In the genomic region with DNA sequence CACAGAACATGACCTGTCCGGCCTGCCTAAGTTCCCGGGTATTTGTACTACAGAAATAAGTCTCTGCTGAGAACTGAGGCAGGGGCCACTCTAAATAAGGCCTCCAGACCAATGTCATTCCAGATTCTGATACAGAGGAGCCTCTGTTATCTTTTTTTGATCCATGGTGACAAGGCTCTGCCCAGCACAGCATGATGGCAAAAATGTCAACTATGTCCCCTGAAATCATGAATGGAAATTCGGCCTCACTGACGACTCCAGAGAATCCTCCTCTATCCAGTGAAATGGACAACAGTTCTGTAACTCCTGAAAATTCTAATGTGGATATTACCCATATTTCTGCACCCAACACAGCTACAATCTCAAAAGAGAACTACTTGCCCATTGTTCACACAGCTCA, we compare ENCODE assay signal across 7 cellular contexts.
"Had no signal": no experiment of that assay in that cellular context is flagged by ENCODE, and none has a peak within 500 bp of the region (broad histone marks: within the 10 kb centered on the region; RNA-seq: fewer than 3 reads in every experiment).

No MANE protein-coding gene starts in this region.

- H2AFZ ChIP-seq: GM23248 had no signal

- H3K9ac ChIP-seq: GM23248, KMS-11 had no signal

- H3K4me1 Mint-ChIP-seq: H9, IgD-negative memory B cell had no signal

- H3K27ac ChIP-seq: GM23248, KMS-11 had no signal

- H3K4me3 Mint-ChIP-seq: H9, IgD-negative memory B cell had no signal

- H3K4me3 ChIP-seq: GM23248 had no signal

- H3K27ac Mint-ChIP-seq: IgD-negative memory B cell had no signal

- DNase-seq: GM23248, H9, HCEC 1CT, KBM-7 had no signal

- H3K27me3 Mint-ChIP-seq: IgD-negative memory B cell had no signal

- H3K9me3 Mint-ChIP-seq: H9 had no signal

- ATAC-seq: HepG2 had no signal

- H3K4me2 ChIP-seq: KMS-11 had no signal
